ENCODE assay signal across 28 cellular contexts in the genomic region with DNA sequence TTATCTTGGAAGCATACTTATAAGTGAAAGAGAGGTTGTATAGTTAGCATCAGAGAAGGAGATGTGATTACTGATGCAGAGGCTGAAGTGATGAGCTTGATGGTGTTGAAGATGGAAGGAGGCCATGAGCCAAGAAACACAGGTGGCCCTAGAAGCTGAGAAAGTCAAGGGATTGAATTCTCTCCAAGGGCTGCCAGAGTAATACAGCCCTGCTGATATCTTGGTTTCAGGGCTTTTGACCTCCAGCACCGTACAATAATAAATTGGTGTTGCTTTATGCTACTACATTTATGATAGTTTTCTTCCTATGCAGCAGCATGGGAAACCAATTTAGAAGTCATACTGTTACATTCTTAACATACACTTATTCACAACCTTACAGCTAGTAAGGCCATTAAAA.
DNase-seq lines count a peak whose midpoint lies in the region; ATAC-seq, FAIRE-seq and TF ChIP-seq lines count a peak whose summit lies in the region.
"Had no signal": no experiment of that assay in that cellular context is flagged by ENCODE, and none has a peak within 500 bp of the region (broad histone marks: within the 10 kb centered on the region; RNA-seq: fewer than 3 reads in every experiment).

No MANE protein-coding gene starts in this region.

- DNase-seq in G401 (ENCODE audit: low spot score) (peak; percentile 27), RWPE2 (ENCODE audit: low spot score) (no peak), cerebellar cortex (ENCODE audit: low spot score) (peak; percentile 17), pancreas (no peak), NCI-H1417 (lab: John Stamatoyannopoulos, UW) (no peak), GM19240 (ENCODE audit: insufficient read length, low spot score) (no peak), Right ventricle myocardium superior (no peak)
- DNase-seq: 8988T; ACHN; BE2C; C1 segment of cervical spinal cord; CD4-positive, alpha-beta memory T cell; CD4-positive, CD25-positive, alpha-beta regulatory T cell; CD8-positive, alpha-beta memory T cell; COR-L47; DMS 273 treated with DMSO at 0.1 percent for 48 hours; DMS153; DMS53; DMS79; DND-41; EL; GF-D8 had no signal

- peak overlapping the region; percentile 77 for H3K27ac ChIP-seq in RWPE2 (ENCODE audit: poor library complexity, severe bottlenecking)
- H3K27ac ChIP-seq in pancreas, result peak overlapping the region; percentile 20 to 94 (median 68)
- H3K27ac ChIP-seq: BLaER1 had no signal

- H3K4me1 ChIP-seq in RWPE2 (ENCODE audit: insufficient read depth, poor library complexity, severe bottlenecking), result peaks cover 19% of the 10 kb centered on the region
- peaks cover 7 to 16% (median 13%) of the 10 kb centered on the region in 3 donors for H3K4me1 ChIP-seq in pancreas
- H3K4me1 ChIP-seq: BE2C had no signal

- in situ Hi-C loops in G401 (cut with HindIII; ENCODE audit: low sequenced_read_pairs), result no loop called here

- TF ChIP-seq CTCF in RWPE2 (IDR thresholded peaks at IDR 0.05; ENCODE audit: poor library complexity, severe bottlenecking) (no peak), pancreas (IDR thresholded peaks at IDR 0.05) (no peak)

- no peaks in the 10 kb centered on the region for H3K36me3 ChIP-seq in RWPE2 (ENCODE audit: low read depth)
- H3K36me3 ChIP-seq in pancreas, result no peaks in the 10 kb centered on the region
- H3K36me3 ChIP-seq: BE2C, BLaER1 had no signal

- ATAC-seq in RWPE2 (ENCODE audit: low read depth) (no peak), pancreas (peak; percentile 39 to 60 (median 51)), Right ventricle myocardium superior (ENCODE audit: poor library complexity) (no peak), GM19328 (IDR thresholded peaks at IDR 0.05; ENCODE audit: unreplicated experiment) (no peak)

- H3K4me3 ChIP-seq in RWPE2 (ENCODE audit: severe bottlenecking), result no peak overlapping the region
- H3K4me3 ChIP-seq in pancreas, result no peak overlapping the region
- H3K4me3 ChIP-seq: BLaER1 had no signal

- H3K9me3 ChIP-seq in RWPE2 (ENCODE audit: severe bottlenecking) (no peaks in the 10 kb centered on the region), pancreas (no peaks in the 10 kb centered on the region)
- H3K9me3 ChIP-seq: BE2C, BLaER1 had no signal

- FAIRE-seq in pancreas (lab: Jason Lieb, UNC), result no peak
- FAIRE-seq: A204.1, G401.6, GM12891, GM19239 had no signal

- intact Hi-C loops in pancreas (cut with DNase I) (no loop called here), Right ventricle myocardium superior (cut with DNase I) (no loop called here)

- WGBS in pancreas, 2 donors, result 29 to 41% methylated on average over 1 of the region's 1 CpG

- no peaks in the 10 kb centered on the region for H3K27me3 ChIP-seq in RWPE2 (ENCODE audit: insufficient read depth, poor library complexity, severe bottlenecking)
- H3K27me3 ChIP-seq in pancreas, result no peaks in the 10 kb centered on the region
- H3K27me3 ChIP-seq: BE2C, BLaER1 had no signal

Comparison
In these comparisons a context has a peak if more than half of its experiments do, and no peak if none do; other contexts are left out.
1. DNase-seq: peak in G401 (single experiment) and cerebellar cortex (single experiment); none in RWPE2 (single experiment), pancreas (0 of 6), NCI-H1417 (0 of 3), GM19240 (single experiment) and Right ventricle myocardium superior (single experiment).
2. ATAC-seq: peak in pancreas (4 of 4); none in RWPE2 (single experiment), Right ventricle myocardium superior (single experiment) and GM19328 (single experiment).